In genomic region chr1:40762144-40762923, GRCh38 we compare ENCODE assay signal across 14 cellular contexts. TPM values are rescaled to one million over a fixed set of nuclear protein-coding genes. Genes with fewer than 3 reads are reported as not detected.
DNase-seq lines count a peak whose midpoint lies in the region; ATAC-seq, FAIRE-seq and TF ChIP-seq lines count a peak whose summit lies in the region.
"Had no signal": no experiment of that assay in that cellular context is flagged by ENCODE, and none has a peak within 500 bp of the region (broad histone marks: within the 10 kb centered on the region; RNA-seq: fewer than 3 reads in every experiment).

No MANE protein-coding gene starts in this region.

- H3K9me3 Mint-ChIP-seq in activated T-cell treated with anti-CD3 and anti-CD28 coated beads, Interleukin-2, amount 50 U/mL, for 24 hours, result no peaks in the 10 kb centered on the region

- H2AK5ac ChIP-seq in mesenchymal stem cell (ENCODE audit: low read length, severe bottlenecking), result no peak overlapping the region

- H3K27ac ChIP-seq in SK-N-MC, result peak overlapping the region; percentile 76
- H3K27ac ChIP-seq in gastrocnemius medialis, result peak overlapping the region in 3 of 4 donors; percentile 33 to 56 (median 55)
- no peak overlapping the region for H3K27ac ChIP-seq in tibial nerve
- no peak overlapping the region for H3K27ac ChIP-seq in mesenchymal stem cell (ENCODE audit: low read length, poor library complexity, severe bottlenecking)
- H3K27ac ChIP-seq: SJSA1 had no signal

- no peak overlapping the region for H3K4me3 ChIP-seq in SK-N-MC
- no peak overlapping the region for H3K4me3 ChIP-seq in gastrocnemius medialis
- no peak overlapping the region for H3K4me3 ChIP-seq in tibial nerve
- no peak overlapping the region for H3K4me3 ChIP-seq in mesenchymal stem cell (ENCODE audit: insufficient read depth in 1 of 2, low read depth in 1 of 2, low read length in 2 of 2)
- H3K4me3 ChIP-seq: SJSA1 had no signal

- intact Hi-C loops in gastrocnemius medialis (cut with DNase I; ENCODE audit: low total_unique reads), result no loop called here

- no peaks in the 10 kb centered on the region for H3K27me3 Mint-ChIP-seq in activated T-cell treated with anti-CD3 and anti-CD28 coated beads, Interleukin-2, amount 50 U/mL, for 24 hours

- peaks cover 28 to 49% of the 10 kb centered on the region in 2 donors for H3K4me1 ChIP-seq in gastrocnemius medialis
- peaks cover 0 to 11% (median 0%) of the 10 kb centered on the region in 4 donors for H3K4me1 ChIP-seq in tibial nerve
- H3K4me1 ChIP-seq in mesenchymal stem cell (ENCODE audit: control insufficient read depth, insufficient read depth, low read depth, low read length), result peaks cover 2% of the 10 kb centered on the region
- H3K4me1 ChIP-seq: SJSA1 had no signal

- no peak overlapping the region for H2AFZ ChIP-seq in mesenchymal stem cell (ENCODE audit: low read depth, low read length)

- no peak for TF ChIP-seq EP300 in tibial nerve (IDR thresholded peaks at IDR 0.05)

- peaks cover 66% of the 10 kb centered on the region for H3K36me3 ChIP-seq in SK-N-MC (ENCODE audit: insufficient read depth, low read length)
- H3K36me3 ChIP-seq in gastrocnemius medialis, result peaks cover 3 to 65% of the 10 kb centered on the region in 2 donors
- H3K36me3 ChIP-seq in tibial nerve, result peaks cover 0 to 96% (median 32%) of the 10 kb centered on the region in 3 donors
- H3K36me3 ChIP-seq in mesenchymal stem cell (ENCODE audit: control insufficient read depth in 1 of 2, insufficient read depth in 2 of 2, low read depth in 1 of 2, low read length in 2 of 2), result peaks cover 69 to 87% of the 10 kb centered on the region in 2 experiments

- no peaks in the 10 kb centered on the region for H3K9me3 ChIP-seq in SK-N-MC (ENCODE audit: low read depth, low read length)
- H3K9me3 ChIP-seq in gastrocnemius medialis, result no peaks in the 10 kb centered on the region
- H3K9me3 ChIP-seq in tibial nerve, result no peaks in the 10 kb centered on the region
- H3K9me3 ChIP-seq in mesenchymal stem cell (ENCODE audit: control insufficient read depth, low read length), result no peaks in the 10 kb centered on the region
- H3K9me3 ChIP-seq: SJSA1 had no signal

- H3K14ac ChIP-seq in mesenchymal stem cell (ENCODE audit: low read length in 2 of 2), result no peak overlapping the region

- H2BK15ac ChIP-seq in mesenchymal stem cell (ENCODE audit: low read depth, poor library complexity, severe bottlenecking), result no peak overlapping the region

- TF ChIP-seq CTCF in gastrocnemius medialis (IDR thresholded peaks at IDR 0.05 in 4 of 5, conservative IDR thresholded peaks at IDR 0.05 in 1 of 5), result no peak
- TF ChIP-seq CTCF in tibial nerve (IDR thresholded peaks at IDR 0.05), result no peak

- H2BK5ac ChIP-seq in mesenchymal stem cell (ENCODE audit: low read depth, low read length, poor library complexity, severe bottlenecking), result no peak overlapping the region

- ATAC-seq in gastrocnemius medialis, result no peak

- no peak overlapping the region for H2BK120ac ChIP-seq in mesenchymal stem cell (ENCODE audit: low read depth, low read length)

- no peak overlapping the region for H2BK12ac ChIP-seq in mesenchymal stem cell (ENCODE audit: low read length in 2 of 2)

- peak overlapping the region; percentile 37 for H3K27ac Mint-ChIP-seq in activated T-cell treated with anti-CD3 and anti-CD28 coated beads, Interleukin-2, amount 50 U/mL, for 24 hours

- H3K4ac ChIP-seq in mesenchymal stem cell (ENCODE audit: low read depth in 1 of 2, low read length in 2 of 2), result no peak overlapping the region

- no peak overlapping the region for H4K8ac ChIP-seq in mesenchymal stem cell (ENCODE audit: low read length)

- no peak overlapping the region for H3K18ac ChIP-seq in mesenchymal stem cell (ENCODE audit: low read depth in 1 of 2, low read length in 2 of 2)

- H4K91ac ChIP-seq in mesenchymal stem cell (ENCODE audit: low read length), result no peak overlapping the region

- no peaks in the 10 kb centered on the region for H3K27me3 ChIP-seq in gastrocnemius medialis
- no peaks in the 10 kb centered on the region for H3K27me3 ChIP-seq in tibial nerve
- no peaks in the 10 kb centered on the region for H3K27me3 ChIP-seq in mesenchymal stem cell (ENCODE audit: control insufficient read depth in 1 of 2, insufficient read depth in 1 of 2, low read length in 2 of 2)
- H3K27me3 ChIP-seq: SJSA1 had no signal

- in situ Hi-C loops in gastrocnemius medialis (cut with MboI; ENCODE audit: low sequenced_read_pairs in 4 of 4), result no loop called here

- peaks cover 39% of the 10 kb centered on the region for H3K79me1 ChIP-seq in mesenchymal stem cell (replicated peaks; ENCODE audit: low read length, poor library complexity, severe bottlenecking)

- DNase-seq in activated T-cell treated with anti-CD3 and anti-CD28 coated beads, Interleukin-2, amount 50 U/mL, for 24 hours, result no peak
- DNase-seq in activated T-cell treated with anti-CD3 and anti-CD28 coated beads, Interleukin-2, amount 50 U/mL, for 1 hour, result no peak
- DNase-seq in GM19239 (ENCODE audit: insufficient read length, low spot score) (no peak), SK-N-MC (ENCODE audit: low read depth, low spot score) (no peak), gastrocnemius medialis (no peak), NCI-H1105 (lab: John Stamatoyannopoulos, UW) (no peak), tibial nerve (ENCODE audit: low spot score in 2 of 2) (no peak), mesenchymal stem cell (no peak)
- DNase-seq: cerebellar nuclear complex, NCI-H1105 treated with DMSO at 0.1 percent for 48 hours, NCI-H2171 treated with DMSO at 0.1 percent for 48 hours, nucleus accumbens had no signal

- FAIRE-seq in GM19239 (lab: Jason Lieb, UNC), result peak; percentile 82
- FAIRE-seq: D721Med had no signal

- H3K23ac ChIP-seq in mesenchymal stem cell (ENCODE audit: low read length in 2 of 2), result no peak overlapping the region

- H3K4me3 Mint-ChIP-seq in activated T-cell treated with anti-CD3 and anti-CD28 coated beads, Interleukin-2, amount 50 U/mL, for 24 hours, result no peak overlapping the region

- H3K9ac ChIP-seq in SK-N-MC (ENCODE audit: insufficient read length) (no peak overlapping the region), mesenchymal stem cell (ENCODE audit: low read length) (no peak overlapping the region)

- TF ChIP-seq POLR2A in gastrocnemius medialis (IDR thresholded peaks at IDR 0.05) (no peak), tibial nerve (IDR thresholded peaks at IDR 0.05) (no peak)

- 77 to 80% methylated on average over 7 of the region's 7 CpGs for WGBS in tibial nerve, 2 donors
- 96% methylated on average over 7 of the region's 7 CpGs for WGBS in mesenchymal stem cell

- peaks cover 37% of the 10 kb centered on the region for H3K4me1 Mint-ChIP-seq in activated T-cell treated with anti-CD3 and anti-CD28 coated beads, Interleukin-2, amount 50 U/mL, for 24 hours (ENCODE audit: low read depth)

- peaks cover 94% of the 10 kb centered on the region for H3K36me3 Mint-ChIP-seq in activated T-cell treated with anti-CD3 and anti-CD28 coated beads, Interleukin-2, amount 50 U/mL, for 24 hours (ENCODE audit: low read depth)

- no peak overlapping the region for H3K4me2 ChIP-seq in mesenchymal stem cell (ENCODE audit: low read length, poor library complexity, severe bottlenecking)

RNA-seq across cellular contexts. Expression of gene KCNQ4, which starts 21.3 kb away (rescaled TPM):
- total RNA-seq in gastrocnemius medialis, result 1 to 10 TPM; 2.9 to 8.2 (median 3.5) TPM
- total RNA-seq in tibial nerve, result 1 to 10 TPM in 3 of 4 donors, under 1 TPM in 1; 0.22 to 2.1 (median 1.7) TPM
- 0.10 TPM for polyA plus RNA-seq in mesenchymal stem cell (2013, experiment 1 of 2)
- 0.14 TPM for polyA plus RNA-seq in mesenchymal stem cell (2013, experiment 2 of 2)

Comparison
In these comparisons a context has a peak if more than half of its experiments do, and no peak if none do; other contexts are left out.
1. H3K27ac ChIP-seq: peak in SK-N-MC (single experiment) and gastrocnemius medialis (3 of 4); none in tibial nerve (0 of 4) and mesenchymal stem cell (single experiment).